In genomic region chr12:121216102-121216501, GRCh38 we compare ENCODE assay signal across 2 cellular contexts.
TF ChIP-seq lines count a peak whose summit lies in the region.

No MANE protein-coding gene starts in this region.

TF ChIP-seq in A549, 52 proteins besides CTCF, POLR2A, EP300 and RAD21:
- TF ChIP-seq KDM1A (IDR thresholded peaks at IDR 0.05; ENCODE audit: low read depth) (peak; percentile 53; the same call in 1 of the 2 replicates), ZFP36 (IDR thresholded peaks at IDR 0.05; ENCODE audit: borderline replicate concordance, partially characterized antibody) (peak; percentile 65), EHMT2 (IDR thresholded peaks at IDR 0.05; ENCODE audit: low read depth) (no peak), HDAC2 (IDR thresholded peaks at IDR 0.05) (0 out of 2 replicates have a peak, but pooled peaks have one; percentile 54), JUN (IDR thresholded peaks at IDR 0.05) (no peak)

TF ChIP-seq in H1, 55 proteins besides CTCF, POLR2A, EP300 and RAD21:
- TF ChIP-seq CREB1 (IDR thresholded peaks at IDR 0.05): no peak
- TF ChIP-seq SP1 (IDR thresholded peaks at IDR 0.05; ENCODE audit: low read depth, low read length): no peak
- 0 out of 2 replicates have a peak, but pooled peaks have one; percentile 26 for TF ChIP-seq KDM1A (IDR thresholded peaks at IDR 0.05; ENCODE audit: borderline replicate concordance, low read length)
